Comparison of ENCODE assay signal across 21 cellular contexts in genomic region chr13:106629068-106629712, GRCh38.
A peak's percentile ranks its signal among the peaks of the same experiment; 100 is the strongest.
DNase-seq lines count a peak whose midpoint lies in the region; ATAC-seq, FAIRE-seq and TF ChIP-seq lines count a peak whose summit lies in the region.
"Had no signal": no experiment of that assay in that cellular context is flagged by ENCODE, and none has a peak within 500 bp of the region (broad histone marks: within the 10 kb centered on the region; RNA-seq: fewer than 3 reads in every experiment).

No MANE protein-coding gene starts in this region.

- no peak for FAIRE-seq in HepG2 (lab: Jason Lieb, UNC)
- FAIRE-seq: A204.1, G401.6, GM12892, H54 had no signal

- DNase-seq in HepG2 (ENCODE audit: low spot score) (no peak), adipocyte (ENCODE audit: low read depth) (no peak), hepatocyte (ENCODE audit: low spot score) (no peak), mesenchymal stem cell (peak; percentile 5), NCI-H2107 treated with DMSO at 0.1 percent for 48 hours (lab: John Stamatoyannopoulos, UW; ENCODE audit: unreplicated experiment) (no peak), neuronal stem cell (ENCODE audit: low spot score) (no peak), NCI-H510A (lab: John Stamatoyannopoulos, UW) (no peak)
- DNase-seq: C1 segment of cervical spinal cord; Calu3; CD4-positive, alpha-beta memory T cell; COR-L47; DND-41; GOT3; HFFc6 had no signal

- no peak for TF ChIP-seq POLR2A in HepG2 (IDR thresholded peaks at IDR 0.05; ENCODE audit: insufficient read depth in 1 of 2, low read depth in 2 of 2, low read length in 2 of 2)

- ATAC-seq in HepG2 = no peak

- POLR2A ChIA-PET in HepG2 (lab: Yijun Ruan, JAX) = no interaction called here

- no peak for TF ChIP-seq RAD21 in liver (IDR thresholded peaks at IDR 0.05)
- TF ChIP-seq RAD21 in HepG2 (CRISPR knock-in tag; IDR thresholded peaks at IDR 0.05) = no peak

- H2BK120ac ChIP-seq in mesenchymal stem cell (ENCODE audit: low read depth, low read length) = no peak overlapping the region
- no peak overlapping the region for H2BK120ac ChIP-seq in neuronal stem cell (ENCODE audit: low read depth, low read length)

- H4K20me1 ChIP-seq in HepG2 (ENCODE audit: insufficient read depth, low read length) = no peaks in the 10 kb centered on the region
- H4K20me1 ChIP-seq in hepatocyte (ENCODE audit: insufficient read depth, poor library complexity, severe bottlenecking) = no peaks in the 10 kb centered on the region

- TF ChIP-seq EP300 in HepG2 (IDR thresholded peaks at IDR 0.05; ENCODE audit: low read depth in 2 of 2, low read length in 2 of 2) (no peak), HepG2 (CRISPR knock-in tag; IDR thresholded peaks at IDR 0.05; ENCODE audit: borderline replicate concordance) (no peak)

- no peaks in the 10 kb centered on the region for H3K36me3 ChIP-seq in liver (ENCODE audit: control insufficient read depth in 4 of 4, insufficient read depth in 3 of 4, low read depth in 1 of 4, low read length in 3 of 4)
- H3K36me3 ChIP-seq in HepG2 (replicated peaks in 1 of 2; ENCODE audit: control insufficient read depth in 1 of 2, insufficient read depth in 2 of 2, low read length in 2 of 2) = no peaks in the 10 kb centered on the region
- no peaks in the 10 kb centered on the region for H3K36me3 ChIP-seq in adipocyte (ENCODE audit: control insufficient read depth, insufficient read depth, low read length, severe bottlenecking)
- no peaks in the 10 kb centered on the region for H3K36me3 ChIP-seq in hepatocyte (replicated peaks; ENCODE audit: insufficient read depth, low read depth)
- no peaks in the 10 kb centered on the region for H3K36me3 ChIP-seq in mesenchymal stem cell (ENCODE audit: control insufficient read depth in 1 of 2, insufficient read depth in 2 of 2, low read depth in 1 of 2, low read length in 2 of 2)
- no peaks in the 10 kb centered on the region for H3K36me3 ChIP-seq in neuronal stem cell (replicated peaks in 1 of 2; ENCODE audit: control insufficient read depth in 2 of 2, insufficient read depth in 2 of 2, low read length in 2 of 2)
- H3K36me3 ChIP-seq: HAP-1 had no signal

- H3K4ac ChIP-seq in mesenchymal stem cell (ENCODE audit: low read depth in 1 of 2, low read length in 2 of 2) = no peak overlapping the region
- no peak overlapping the region for H3K4ac ChIP-seq in neuronal stem cell (ENCODE audit: low read length)

- no peak overlapping the region for H3K14ac ChIP-seq in mesenchymal stem cell (ENCODE audit: low read length in 2 of 2)
- no peak overlapping the region for H3K14ac ChIP-seq in neuronal stem cell (ENCODE audit: low read length)

- H2BK12ac ChIP-seq in mesenchymal stem cell (ENCODE audit: low read length in 2 of 2) (no peak overlapping the region), neuronal stem cell (ENCODE audit: low read length) (no peak overlapping the region)

- H3K9me2 ChIP-seq in hepatocyte (replicated peaks; ENCODE audit: insufficient read depth) = no peaks in the 10 kb centered on the region

- no peaks in the 10 kb centered on the region for H3K9me3 ChIP-seq in liver (ENCODE audit: control insufficient read depth in 4 of 4, low read length in 3 of 4)
- H3K9me3 ChIP-seq in HepG2 (ENCODE audit: low read length) = no peaks in the 10 kb centered on the region
- H3K9me3 ChIP-seq in adipocyte (ENCODE audit: control insufficient read depth, low read length) = no peaks in the 10 kb centered on the region
- no peaks in the 10 kb centered on the region for H3K9me3 ChIP-seq in hepatocyte (ENCODE audit: low read depth)
- no peaks in the 10 kb centered on the region for H3K9me3 ChIP-seq in mesenchymal stem cell (ENCODE audit: control insufficient read depth, low read length)
- H3K9me3 ChIP-seq in neuronal stem cell (replicated peaks in 1 of 2; ENCODE audit: control insufficient read depth in 2 of 2, insufficient read depth in 1 of 2, low read depth in 1 of 2, low read length in 2 of 2) = peaks cover 0 to 4% of the 10 kb centered on the region in 2 donors
- H3K9me3 ChIP-seq: HAP-1 had no signal

- H3K9ac ChIP-seq in liver (ENCODE audit: low read depth in 1 of 2, low read length in 2 of 2) = peak overlapping the region in 1 of 2 donors; percentile 7
- H3K9ac ChIP-seq in HepG2 (ENCODE audit: insufficient read depth, low read depth, low read length) = no peak overlapping the region
- no peak overlapping the region for H3K9ac ChIP-seq in adipocyte (ENCODE audit: low read length)
- H3K9ac ChIP-seq in mesenchymal stem cell (ENCODE audit: low read length) = no peak overlapping the region
- no peak overlapping the region for H3K9ac ChIP-seq in neuronal stem cell (ENCODE audit: low read depth, low read length, poor library complexity)

- no peak for TF ChIP-seq CTCF in liver (IDR thresholded peaks at IDR 0.05; ENCODE audit: low read depth, low read length, missing input control)
- TF ChIP-seq CTCF in HepG2 (CRISPR knock-in tag; IDR thresholded peaks at IDR 0.05) = no peak
- TF ChIP-seq CTCF in hepatocyte (IDR thresholded peaks at IDR 0.05; ENCODE audit: poor library complexity) = no peak

- H3K27me3 ChIP-seq in liver (ENCODE audit: control insufficient read depth in 4 of 4, insufficient read depth in 4 of 4, low read length in 3 of 4) = no peaks in the 10 kb centered on the region
- H3K27me3 ChIP-seq in HepG2 (ENCODE audit: control insufficient read depth in 1 of 2, insufficient read depth in 2 of 2, low read length in 2 of 2) = peaks cover 0 to 16% of the 10 kb centered on the region in 2 experiments; a peak in 2 of 5 replicates
- H3K27me3 ChIP-seq in adipocyte (replicated peaks; ENCODE audit: control insufficient read depth, insufficient read depth, low read length) = peaks cover 23% of the 10 kb centered on the region
- no peaks in the 10 kb centered on the region for H3K27me3 ChIP-seq in hepatocyte
- peaks cover 2 to 35% of the 10 kb centered on the region in 2 experiments for H3K27me3 ChIP-seq in mesenchymal stem cell (ENCODE audit: control insufficient read depth in 1 of 2, insufficient read depth in 1 of 2, low read length in 2 of 2)
- H3K27me3 ChIP-seq in neuronal stem cell (ENCODE audit: control insufficient read depth in 3 of 3, insufficient read depth in 3 of 3, low read depth in 1 of 3, low read length in 3 of 3) = no peaks in the 10 kb centered on the region

- H3K79me1 ChIP-seq in mesenchymal stem cell (replicated peaks; ENCODE audit: low read length, poor library complexity, severe bottlenecking) = no peaks in the 10 kb centered on the region
- no peaks in the 10 kb centered on the region for H3K79me1 ChIP-seq in neuronal stem cell (ENCODE audit: low read depth, low read length)

- intact Hi-C loops in HepG2 (cut with micrococcal nuclease; ENCODE audit: unreplicated experiment) = no loop called here

- H3K4me1 ChIP-seq in liver (ENCODE audit: control insufficient read depth in 4 of 4, insufficient read depth in 4 of 4, low read length in 3 of 4) (peaks cover 0 to 11% (median 7%) of the 10 kb centered on the region in 4 donors), HepG2 (ENCODE audit: insufficient read depth, low read length) (no peaks in the 10 kb centered on the region), adipocyte (ENCODE audit: control insufficient read depth, insufficient read depth, low read length) (peaks cover 16% of the 10 kb centered on the region), hepatocyte (ENCODE audit: insufficient read depth) (no peaks in the 10 kb centered on the region), mesenchymal stem cell (ENCODE audit: control insufficient read depth, insufficient read depth, low read depth, low read length) (no peaks in the 10 kb centered on the region), neuronal stem cell (ENCODE audit: control insufficient read depth in 2 of 2, insufficient read depth in 1 of 2, low read depth in 1 of 2, low read length in 2 of 2) (peaks cover 6 to 10% of the 10 kb centered on the region in 2 donors)
- H3K4me1 ChIP-seq: HAP-1 had no signal

- H3K79me2 ChIP-seq in HepG2 (ENCODE audit: insufficient read depth, low read length) (no peaks in the 10 kb centered on the region), hepatocyte (no peaks in the 10 kb centered on the region)

- no peak overlapping the region for H2AK5ac ChIP-seq in mesenchymal stem cell (ENCODE audit: low read length, severe bottlenecking)
- H2AK5ac ChIP-seq in neuronal stem cell (ENCODE audit: low read depth, low read length) = no peak overlapping the region

- 37% methylated on average over 2 of the region's 2 CpGs for WGBS in liver
- WGBS in HepG2 (ENCODE audit: low lambda C conversion rate) = 5% methylated on average over 2 of the region's 2 CpGs
- WGBS in hepatocyte (ENCODE audit: low lambda C conversion rate, missing lambda C conversion rate) = 79% methylated on average over 2 of the region's 2 CpGs
- no CpG with 5 or more reads among the region's 2 CpGs for WGBS in mesenchymal stem cell
- WGBS in neuronal stem cell (ENCODE audit: extremely low coverage in 2 of 2, insufficient read length in 2 of 2, insufficient replicate concordance in 1 of 2), 2 donors = no CpG with 5 or more reads among the region's 2 CpGs

- no peak overlapping the region for H4K91ac ChIP-seq in mesenchymal stem cell (ENCODE audit: low read length)
- H4K91ac ChIP-seq in neuronal stem cell (ENCODE audit: low read depth, low read length, poor library complexity) = no peak overlapping the region

- H3K27ac ChIP-seq in liver (ENCODE audit: low read depth in 1 of 2, low read length in 2 of 2) (peak overlapping the region in 1 of 2 donors; percentile 46), HepG2 (ENCODE audit: extremely low read length, insufficient read depth, low read length) (no peak overlapping the region), hepatocyte (peak overlapping the region; percentile 56), mesenchymal stem cell (ENCODE audit: low read length, poor library complexity, severe bottlenecking) (no peak overlapping the region), neuronal stem cell (replicated peaks; ENCODE audit: low read length) (no peak overlapping the region)
- H3K27ac ChIP-seq: 22Rv1 had no signal

- H4K8ac ChIP-seq in mesenchymal stem cell (ENCODE audit: low read length) (no peak overlapping the region), neuronal stem cell (ENCODE audit: low read depth, low read length) (no peak overlapping the region)

- H3K4me3 ChIP-seq in liver (ENCODE audit: low read depth in 1 of 3, low read length in 3 of 3) (no peak overlapping the region), HepG2 (replicated peaks in 1 of 3; ENCODE audit: insufficient read depth in 1 of 3, low read depth in 2 of 3, low read length in 3 of 3) (no peak overlapping the region), adipocyte (ENCODE audit: low read length) (peak overlapping the region; percentile 5), hepatocyte (no peak overlapping the region), mesenchymal stem cell (ENCODE audit: insufficient read depth in 1 of 2, low read depth in 1 of 2, low read length in 2 of 2) (no peak overlapping the region), neuronal stem cell (ENCODE audit: low read length in 2 of 2) (no peak overlapping the region)
- H3K4me3 ChIP-seq: HAP-1 had no signal

- no TSS peak for BruUV-seq in HepG2 (replicated peaks; lab: Mats Ljungman, UMichigan)

- CTCF ChIA-PET in HepG2 (lab: Yijun Ruan, JAX; ENCODE audit: low intra/inter-chr PET ratio, low total read pairs) = no interaction called here

- in situ Hi-C loops in HepG2 (cut with HindIII; ENCODE audit: extremely low pct_ligation_motif_present, low pct_unique_long_range_greater_than_20kb) = no loop called here

- no peak overlapping the region for H2BK5ac ChIP-seq in mesenchymal stem cell (ENCODE audit: low read depth, low read length, poor library complexity, severe bottlenecking)
- H2BK5ac ChIP-seq in neuronal stem cell (ENCODE audit: low read length) = no peak overlapping the region

- H3K4me2 ChIP-seq in HepG2 (ENCODE audit: low read depth, low read length) (no peak overlapping the region), hepatocyte (peak overlapping the region; percentile 38), mesenchymal stem cell (ENCODE audit: low read length, poor library complexity, severe bottlenecking) (no peak overlapping the region), neuronal stem cell (ENCODE audit: insufficient read depth, low read length, poor library complexity, severe bottlenecking) (no peak overlapping the region)

- H2BK15ac ChIP-seq in mesenchymal stem cell (ENCODE audit: low read depth, poor library complexity, severe bottlenecking) (no peak overlapping the region), neuronal stem cell (ENCODE audit: low read length) (no peak overlapping the region)

- no peak overlapping the region for H3K23ac ChIP-seq in mesenchymal stem cell (ENCODE audit: low read length in 2 of 2)
- H3K23ac ChIP-seq in neuronal stem cell (ENCODE audit: low read depth, low read length, poor library complexity) = no peak overlapping the region

- H3K18ac ChIP-seq in mesenchymal stem cell (ENCODE audit: low read depth in 1 of 2, low read length in 2 of 2) = no peak overlapping the region
- H3K18ac ChIP-seq in neuronal stem cell (ENCODE audit: low read length) = no peak overlapping the region

- H2AFZ ChIP-seq in HepG2 (ENCODE audit: low read length) (no peak overlapping the region), hepatocyte (no peak overlapping the region), mesenchymal stem cell (ENCODE audit: low read depth, low read length) (no peak overlapping the region), neuronal stem cell (ENCODE audit: low read length) (no peak overlapping the region)
